ENCODE assay signal across 18 cellular contexts in genomic region chr16:4814046-4814445, GRCh38. TPM values are rescaled to one million over a fixed set of nuclear protein-coding genes. Genes with fewer than 3 reads are reported as not detected.
"Had no signal": no experiment of that assay in that cellular context is flagged by ENCODE, and none has a peak within 500 bp of the region (broad histone marks: within the 10 kb centered on the region; RNA-seq: fewer than 3 reads in every experiment).

No MANE protein-coding gene starts in this region.

- DNase-seq: activated CD4-positive, alpha-beta memory T cell treated with anti-CD3 and anti-CD28 coated beads for 36 hours; activated gamma-delta T cell treated with Interleukin-2 at 50 U/mL for 16 hours; activated naive CD8-positive, alpha-beta T cell treated with anti-CD3 and anti-CD28 coated beads for 36 hours; activated T-cell treated with anti-CD3 and anti-CD28 coated beads, Interleukin-2, amount 50 U/mL, for 48 hours; aorta; effector memory CD4-positive, alpha-beta T cell; T-cell had no signal

- H3K4me3 ChIP-seq: SK-N-MC, smooth muscle cell, suprapubic skin had no signal

- H3K27me3 Mint-ChIP-seq: activated CD4-positive, alpha-beta memory T cell treated with anti-CD3 and anti-CD28 coated beads for 36 hours; activated naive CD8-positive, alpha-beta T cell treated with anti-CD3 and anti-CD28 coated beads for 36 hours; memory B cell; T-cell had no signal

- ATAC-seq: stimulated activated effector memory CD8-positive, alpha-beta T cell treated with anti-CD3 and anti-CD28 coated beads, Interleukin-12 subunit alpha, Interleukin-12 subunit beta, amount 100 ng/mL, for 72 hours; T-cell had no signal

- H3K27ac ChIP-seq: SK-N-MC, suprapubic skin, VCaP had no signal

- H3K27ac Mint-ChIP-seq: activated CD4-positive, alpha-beta memory T cell treated with anti-CD3 and anti-CD28 coated beads for 36 hours; activated naive CD8-positive, alpha-beta T cell treated with anti-CD3 and anti-CD28 coated beads for 36 hours; memory B cell; nephron; stimulated activated effector memory CD8-positive, alpha-beta T cell treated with anti-CD3 and anti-CD28 coated beads, Interleukin-12 subunit alpha, Interleukin-12 subunit beta, amount 100 ng/mL, for 72 hours; T-cell had no signal

- H3K27me3 ChIP-seq: suprapubic skin had no signal

- H3K4me1 Mint-ChIP-seq: activated naive CD8-positive, alpha-beta T cell treated with anti-CD3 and anti-CD28 coated beads for 36 hours; memory B cell; nephron; T-cell had no signal

- H3K4me3 Mint-ChIP-seq: activated CD4-positive, alpha-beta memory T cell treated with anti-CD3 and anti-CD28 coated beads for 36 hours; activated naive CD8-positive, alpha-beta T cell treated with anti-CD3 and anti-CD28 coated beads for 36 hours; memory B cell; nephron; stimulated activated effector memory CD8-positive, alpha-beta T cell treated with anti-CD3 and anti-CD28 coated beads, Interleukin-12 subunit alpha, Interleukin-12 subunit beta, amount 100 ng/mL, for 72 hours; T-cell had no signal

- H3K4me1 ChIP-seq: suprapubic skin had no signal

- H3K9me3 Mint-ChIP-seq: activated CD4-positive, alpha-beta memory T cell treated with anti-CD3 and anti-CD28 coated beads for 36 hours; activated naive CD8-positive, alpha-beta T cell treated with anti-CD3 and anti-CD28 coated beads for 36 hours; memory B cell; nephron; stimulated activated effector memory CD8-positive, alpha-beta T cell treated with anti-CD3 and anti-CD28 coated beads, Interleukin-12 subunit alpha, Interleukin-12 subunit beta, amount 100 ng/mL, for 72 hours; T-cell had no signal

RNA-seq across cellular contexts. Expression of gene SMIM22, which starts 18.9 kb away (rescaled TPM):
- total RNA-seq: activated CD4-positive, alpha-beta memory T cell treated with anti-CD3 and anti-CD28 coated beads for 36 hours; activated naive CD8-positive, alpha-beta T cell treated with anti-CD3 and anti-CD28 coated beads for 36 hours; aorta; omental fat pad; renal cortical epithelial cell; smooth muscle cell; T-cell had no signal

RNA-seq across cellular contexts. Expression of gene SEPTIN12, which starts 25.9 kb away (rescaled TPM):
- total RNA-seq: activated CD4-positive, alpha-beta memory T cell treated with anti-CD3 and anti-CD28 coated beads for 36 hours; activated naive CD8-positive, alpha-beta T cell treated with anti-CD3 and anti-CD28 coated beads for 36 hours; aorta; left lobe of liver; omental fat pad; renal cortical epithelial cell; smooth muscle cell; suprapubic skin; T-cell; ureter had no signal
